In genomic region chr9:131697097-131697496, GRCh38 we compare ENCODE assay signal across 10 cellular contexts. TPM values are rescaled to one million over a fixed set of nuclear protein-coding genes. Genes with fewer than 3 reads are reported as not detected.
A peak's percentile ranks its signal among the peaks of the same experiment; 100 is the strongest.
DNase-seq lines count a peak whose midpoint lies in the region; ATAC-seq and TF ChIP-seq lines count a peak whose summit lies in the region.
"Had no signal": no experiment of that assay in that cellular context is flagged by ENCODE, and none has a peak within 500 bp of the region (broad histone marks: within the 10 kb centered on the region; RNA-seq: fewer than 3 reads in every experiment).

No MANE protein-coding gene starts in this region.

- no peak for ATAC-seq in GM18502 (IDR thresholded peaks at IDR 0.05; ENCODE audit: poor library complexity, unreplicated experiment)
- ATAC-seq in esophagus mucosa = no peak

- H3K9ac ChIP-seq in GM23248 = no peak overlapping the region

- H3K36me3 ChIP-seq in GM23248 (ENCODE audit: low read depth) = no peaks in the 10 kb centered on the region
- no peaks in the 10 kb centered on the region for H3K36me3 ChIP-seq in sigmoid colon

- peaks cover 90% of the 10 kb centered on the region for H3K79me2 ChIP-seq in GM23248 (ENCODE audit: insufficient read depth)

- H3K4me3 ChIP-seq in GM23248 = no peak overlapping the region
- no peak overlapping the region for H3K4me3 ChIP-seq in sigmoid colon
- H3K4me3 ChIP-seq: SK-N-MC had no signal

- H3K27me3 ChIP-seq in GM23248 (replicated peaks; ENCODE audit: insufficient read depth) (no peaks in the 10 kb centered on the region), sigmoid colon (no peaks in the 10 kb centered on the region)

- H3K9me3 ChIP-seq in GM23248 (ENCODE audit: low read depth) (no peaks in the 10 kb centered on the region), sigmoid colon (no peaks in the 10 kb centered on the region)

- TF ChIP-seq EP300 in sigmoid colon (IDR thresholded peaks at IDR 0.05) = no peak

- no peak overlapping the region for H2AFZ ChIP-seq in GM23248

- no peak for TF ChIP-seq CTCF in sigmoid colon (IDR thresholded peaks at IDR 0.05)

- no peaks in the 10 kb centered on the region; the same call in 1 of the 2 replicates for H4K20me1 ChIP-seq in GM23248 (ENCODE audit: insufficient read depth)

- WGBS in GM23248 (ENCODE audit: low coverage in 1 of 2, low lambda C conversion rate in 2 of 2, missing lambda C conversion rate in 2 of 2), 2 experiments = 68 to 75% methylated on average over 6 of the region's 6 CpGs
- 77 to 81% methylated on average over 6 of the region's 6 CpGs for WGBS in sigmoid colon, 2 donors

- intact Hi-C loops in sigmoid colon (cut with DNase I) = loop anchor here (5.0 kb wide), 1 partner anchor 55 kb away; no protein-coding TSS in a partner anchor

- TF ChIP-seq POLR2A in sigmoid colon (IDR thresholded peaks at IDR 0.05) = no peak

- no peaks in the 10 kb centered on the region for H3F3A ChIP-seq in GM23248 (ENCODE audit: insufficient read depth)

- DNase-seq in GM23248 (peak; percentile 9), astrocyte of the hippocampus (ENCODE audit: low read depth, low spot score) (peak; percentile 54), iPS-NIHi11 (ENCODE audit: low spot score) (peak; percentile 43), sigmoid colon (peak; percentile 87), UCSD-AML1 (lab: John Stamatoyannopoulos, UW; ENCODE audit: unreplicated experiment) (no peak), SW480 (ENCODE audit: low spot score) (no peak)
- DNase-seq: activated naive CD4-positive, alpha-beta T cell treated with anti-CD3 and anti-CD28 coated beads, Interleukin-2, amount 50 U/mL, for 16 hours had no signal

- H3K4me1 ChIP-seq in GM23248 (ENCODE audit: insufficient read depth) = no peaks in the 10 kb centered on the region
- peaks cover 0 to 75% (median 50%) of the 10 kb centered on the region in 4 donors for H3K4me1 ChIP-seq in sigmoid colon

- H3K27ac ChIP-seq in GM23248 = no peak overlapping the region
- H3K27ac ChIP-seq in sigmoid colon = peak overlapping the region; percentile 3 to 60 (median 30)
- H3K27ac ChIP-seq: SK-N-MC had no signal

- H3K4me2 ChIP-seq in GM23248 (ENCODE audit: unreplicated experiment) = no peak overlapping the region

- H3K9me2 ChIP-seq in GM23248 (ENCODE audit: insufficient read depth) = no peaks in the 10 kb centered on the region

- in situ Hi-C loops in GM23248 (cut with MboI) = no loop called here

RNA-seq across cellular contexts. Expression of gene RAPGEF1, which starts 42.8 kb away (rescaled TPM):
- 21.1 and 24.1 TPM in 2 replicates for total RNA-seq in GM23248 (2014; rRNA removed; shearing (Covaris generic))
- polyA plus RNA-seq in GM23248 (2016; fragmentation: Nextera tagmentation; extraction: Ambion mirVana) = 3.3 and 3.4 TPM in 2 replicates
- total RNA-seq in sigmoid colon = 10 to 100 TPM; 41.7 to 58.2 (median 49.0) TPM
- 10 to 100 TPM; 14.4 to 45.3 (median 20.3) TPM for polyA plus RNA-seq in sigmoid colon
- 21.0 TPM for total RNA-seq in esophagus mucosa

Comparison
In these comparisons a context has a peak if more than half of its experiments do, and no peak if none do; other contexts are left out.
1. DNase-seq: peak in GM23248 (single experiment), astrocyte of the hippocampus (single experiment), iPS-NIHi11 (single experiment) and sigmoid colon (single experiment); none in UCSD-AML1 (single experiment) and SW480 (single experiment).